14 cellular contexts compared by ENCODE assay signal in genomic region chr10:101052285-101052684, GRCh38. TPM values are rescaled to one million over a fixed set of nuclear protein-coding genes. Genes with fewer than 3 reads are reported as not detected.
DNase-seq lines count a peak whose midpoint lies in the region; TF ChIP-seq lines count a peak whose summit lies in the region.
"Had no signal": no experiment of that assay in that cellular context is flagged by ENCODE, and none has a peak within 500 bp of the region (broad histone marks: within the 10 kb centered on the region; RNA-seq: fewer than 3 reads in every experiment).

No MANE protein-coding gene starts in this region.

- no peak for TF ChIP-seq POLR2A in prostate gland (IDR thresholded peaks at IDR 0.05)

- peaks cover 17% of the 10 kb centered on the region for H3K27me3 ChIP-seq in MM.1S (replicated peaks; ENCODE audit: insufficient read depth, low read length)
- H3K27me3 ChIP-seq in prostate gland (replicated peaks; ENCODE audit: insufficient read depth): no peaks in the 10 kb centered on the region

- TF ChIP-seq CTCF in astrocyte of the cerebellum (IDR thresholded peaks at IDR 0.05; ENCODE audit: low read depth, low read length, missing control alignments) (no peak), MM.1S (IDR thresholded peaks at IDR 0.05; ENCODE audit: low read length) (no peak), prostate gland (IDR thresholded peaks at IDR 0.05) (no peak)

- H3K79me2 ChIP-seq in MM.1S (ENCODE audit: low read length): peaks cover 16% of the 10 kb centered on the region; the same call in 1 of the 2 replicates

- WGBS in prostate gland: 79% methylated on average over 3 of the region's 3 CpGs

- no peaks in the 10 kb centered on the region for H4K20me1 ChIP-seq in MM.1S (ENCODE audit: insufficient read depth, low read length)

- H3K4me3 ChIP-seq in astrocyte of the cerebellum (ENCODE audit: low read depth, low read length) (no peak overlapping the region), MM.1S (ENCODE audit: low read length) (no peak overlapping the region), prostate gland (no peak overlapping the region)
- H3K4me3 ChIP-seq: left ventricle myocardium inferior, stomach had no signal

- H3K36me3 ChIP-seq in MM.1S (replicated peaks; ENCODE audit: insufficient read depth, low read length): no peaks in the 10 kb centered on the region
- no peaks in the 10 kb centered on the region for H3K36me3 ChIP-seq in prostate gland
- H3K36me3 ChIP-seq: left ventricle myocardium inferior, stomach had no signal

- DNase-seq in ACHN (peak; percentile 48), HK-2 (ENCODE audit: unreplicated experiment) (peak; percentile 39), astrocyte of the cerebellum (ENCODE audit: low read depth) (peak; percentile 57), kidney glomerular epithelial cell (lab: John Stamatoyannopoulos, UW) (peak; percentile 7), MM.1S (no peak), SHP77 treated with DMSO at 0.1 percent for 48 hours (lab: John Stamatoyannopoulos, UW) (no peak), prostate gland (ENCODE audit: low spot score) (no peak)
- DNase-seq in activated CD4-positive, alpha-beta T cell treated with anti-CD3 and anti-CD28 coated beads, Interleukin-2, amount 50 U/mL, for 48 hours: no peak
- DNase-seq: activated naive CD8-positive, alpha-beta T cell treated with anti-CD3 and anti-CD28 coated beads, Interleukin-2, amount 10 ng/mL, durations not matched to agents 7 days and 5 days; CD4-positive, alpha-beta memory T cell; left ventricle myocardium inferior; NCI-H748 treated with DMSO at 0.1 percent for 48 hours; stimulated activated CD4-positive, alpha-beta T cell treated with anti-CD3 and anti-CD28 coated beads, Interleukin-4, amount 100 ng/mL, for 1 hour; stomach had no signal

- no peaks in the 10 kb centered on the region for H3K9me2 ChIP-seq in MM.1S (replicated peaks; ENCODE audit: insufficient read depth, low read length)

- intact Hi-C loops in prostate gland (cut with DNase I): no loop called here

- H3F3A ChIP-seq in MM.1S (ENCODE audit: insufficient read depth, low read length): peaks cover 11% of the 10 kb centered on the region

- no peak overlapping the region for H3K4me2 ChIP-seq in MM.1S (ENCODE audit: low read depth, low read length)

- no peak overlapping the region for H2AFZ ChIP-seq in MM.1S (ENCODE audit: low read length)

- H3K9me3 ChIP-seq in MM.1S (replicated peaks; ENCODE audit: insufficient read depth, low read length) (no peaks in the 10 kb centered on the region), prostate gland (no peaks in the 10 kb centered on the region)
- H3K9me3 ChIP-seq: left ventricle myocardium inferior, stomach had no signal

- no peak overlapping the region for H3K9ac ChIP-seq in MM.1S (ENCODE audit: low read length)

- H3K4me1 ChIP-seq in MM.1S (ENCODE audit: low read length) (peaks cover 10% of the 10 kb centered on the region), prostate gland (replicated peaks) (no peaks in the 10 kb centered on the region)

- in situ Hi-C loops in ACHN (cut with HindIII; ENCODE audit: low pct_ligation_motif_present, low pct_unique_long_range_greater_than_20kb, low sequenced_read_pairs) (no loop called here), astrocyte of the cerebellum (cut with HindIII; ENCODE audit: low sequenced_read_pairs) (no loop called here)

- H3K27ac ChIP-seq in MM.1S (ENCODE audit: low read length): no peak overlapping the region
- no peak overlapping the region for H3K27ac ChIP-seq in prostate gland
- H3K27ac ChIP-seq: left ventricle myocardium inferior, stomach had no signal

RNA-seq across cellular contexts. Expression of gene KAZALD1, which starts 9.5 kb away (rescaled TPM):
- 10 to 100 TPM in 1 of 2 donors, 1 to 10 TPM in 1; 9.8 to 24.4 TPM for total RNA-seq in prostate gland
- total RNA-seq: activated naive CD8-positive, alpha-beta T cell treated with anti-CD3 and anti-CD28 coated beads, Interleukin-2, amount 10 ng/mL, durations not matched to agents 7 days and 5 days; CD4-positive, alpha-beta memory T cell had no signal

RNA-seq across cellular contexts. Expression of gene SFXN3, which starts 21.3 kb away (rescaled TPM):
- 10 to 100 TPM; 20.7 to 65.4 TPM for total RNA-seq in prostate gland

RNA-seq across cellular contexts. Expression of gene PDZD7, which starts 21.4 kb away (rescaled TPM):
- 1 to 10 TPM in 1 of 2 donors, under 1 TPM in 1; 0.82 to 1.5 TPM for total RNA-seq in prostate gland

RNA-seq across cellular contexts. Expression of gene LZTS2, which starts 52.7 kb away (rescaled TPM):
- 100 to 1,000 TPM; 108 to 189 TPM for total RNA-seq in prostate gland

Comparison
In these comparisons a context has a peak if more than half of its experiments do, and no peak if none do; other contexts are left out.
1. DNase-seq: peak in ACHN (single experiment), HK-2 (single experiment), astrocyte of the cerebellum (single experiment) and kidney glomerular epithelial cell (single experiment); none in activated CD4-positive, alpha-beta T cell treated with anti-CD3 and anti-CD28 coated beads, Interleukin-2, amount 50 U/mL, for 48 hours (0 of 2), MM.1S (single experiment), SHP77 treated with DMSO at 0.1 percent for 48 hours (single experiment) and prostate gland (single experiment).